1 cellular context compared by ENCODE assay signal in genomic region chr1:25288573-25289101, GRCh38. TPM values are rescaled to one million over a fixed set of nuclear protein-coding genes. Genes with fewer than 3 reads are reported as not detected.
"Had no signal": no experiment of that assay in that cellular context is flagged by ENCODE, and none has a peak within 500 bp of the region (broad histone marks: within the 10 kb centered on the region; RNA-seq: fewer than 3 reads in every experiment).

No MANE protein-coding gene starts in this region.

RNA-seq across cellular contexts. Expression of gene RHD, which starts 16.3 kb away (rescaled TPM):
- total RNA-seq: G401 had no signal
